In genomic region chr7:140673063-140673769, GRCh38 we compare ENCODE assay signal across 8 cellular contexts. TPM values are rescaled to one million over a fixed set of nuclear protein-coding genes. Genes with fewer than 3 reads are reported as not detected.
A peak's percentile ranks its signal among the peaks of the same experiment; 100 is the strongest.
DNase-seq lines count a peak whose midpoint lies in the region; ATAC-seq and TF ChIP-seq lines count a peak whose summit lies in the region.

No MANE protein-coding gene starts in this region.

- H3K4me3 ChIP-seq in Panc1 (ENCODE audit: low read depth in 2 of 2, low read length in 2 of 2) (peak overlapping the region; percentile 64 to 78), left ventricle myocardium inferior (peak overlapping the region; percentile 85), vagina (peak overlapping the region; percentile 81 to 97)

- DNase-seq in AG08396 (ENCODE audit: low spot score) (peak; percentile 57), Panc1 (ENCODE audit: low read depth, low spot score) (no peak), left ventricle myocardium inferior (peak; percentile 33), putamen (ENCODE audit: low spot score) (peak; percentile 63), vagina (ENCODE audit: extremely low spot score in 2 of 2) (no peak)
- DNase-seq in activated naive CD4-positive, alpha-beta T cell treated with Interleukin-2 at 50 U/mL for 16 hours, result peak; percentile 62

- H3K27me3 ChIP-seq in Panc1 (ENCODE audit: control insufficient read depth, insufficient read depth, low read length), result no peaks in the 10 kb centered on the region
- no peaks in the 10 kb centered on the region for H3K27me3 ChIP-seq in left ventricle myocardium inferior (ENCODE audit: low read depth)
- no peaks in the 10 kb centered on the region for H3K27me3 ChIP-seq in vagina

- in situ Hi-C loops in Panc1 (cut with HindIII; ENCODE audit: low pct_unique_long_range_greater_than_20kb, low sequenced_read_pairs), result no loop called here

- TF ChIP-seq CTCF in Panc1 (IDR thresholded peaks at IDR 0.05), result peak; percentile 14; the same call in 1 of the 2 replicates
- TF ChIP-seq CTCF in left ventricle myocardium inferior (IDR thresholded peaks at IDR 0.05; ENCODE audit: borderline replicate concordance), result no peak
- TF ChIP-seq CTCF in vagina (IDR thresholded peaks at IDR 0.05), result no peak

- no peaks in the 10 kb centered on the region for H3K36me3 ChIP-seq in Panc1 (ENCODE audit: control insufficient read depth, insufficient read depth, low read length)
- H3K36me3 ChIP-seq in left ventricle myocardium inferior, result no peaks in the 10 kb centered on the region
- no peaks in the 10 kb centered on the region for H3K36me3 ChIP-seq in vagina

- H3K9me3 ChIP-seq in Panc1 (ENCODE audit: control insufficient read depth, insufficient read depth, low read depth, low read length), result no peaks in the 10 kb centered on the region
- H3K9me3 ChIP-seq in left ventricle myocardium inferior (replicated peaks), result no peaks in the 10 kb centered on the region
- H3K9me3 ChIP-seq in vagina, result no peaks in the 10 kb centered on the region

- POLR2A ChIA-PET in Panc1 (lab: Charles Lee), result interaction anchor here (0.6 kb wide), 1 partner anchor 145 kb away, joined by 3 read pairs; no protein-coding TSS in a partner anchor

- no peak for TF ChIP-seq POLR2A in vagina (IDR thresholded peaks at IDR 0.05)

- no TSS peak for BruUV-seq in Panc1 (replicated peaks; lab: Mats Ljungman, UMichigan)

- H3K27ac ChIP-seq in Panc1 (ENCODE audit: low read length) (peak overlapping the region; percentile 34), left ventricle myocardium inferior (replicated peaks) (peak overlapping the region; percentile 86), vagina (peak overlapping the region; percentile 93)

- CTCF ChIA-PET in Panc1 (lab: Charles Lee), result no interaction called here

- no peaks in the 10 kb centered on the region; the same call in 1 of the 2 replicates for H3K4me1 ChIP-seq in Panc1 (ENCODE audit: control insufficient read depth, insufficient read depth, low read length)
- peaks cover 38% of the 10 kb centered on the region for H3K4me1 ChIP-seq in left ventricle myocardium inferior
- peaks cover 33% of the 10 kb centered on the region for H3K4me1 ChIP-seq in vagina

- peak; percentile 32 for ATAC-seq in GM18868 (IDR thresholded peaks at IDR 0.05; ENCODE audit: unreplicated experiment)
- peak; percentile 30 for ATAC-seq in HG03139 (IDR thresholded peaks at IDR 0.05; ENCODE audit: unreplicated experiment)
- ATAC-seq in Panc1, result peak; percentile 85

- intact Hi-C loops in Panc1 (cut with micrococcal nuclease; ENCODE audit: unreplicated experiment), result loop anchor here (10.0 kb wide), 1 partner anchor 312 kb away; no protein-coding TSS in a partner anchor
- intact Hi-C loops in left ventricle myocardium inferior (cut with micrococcal nuclease), result no loop called here
- intact Hi-C loops in vagina (cut with DNase I), result no loop called here

RNA-seq across cellular contexts. Expression of gene ADCK2, which starts 0.5 kb away (rescaled TPM):
- total RNA-seq in Panc1 (2021; ENCODE audit: unreplicated experiment) (21.6 TPM), left ventricle myocardium inferior (8.5 TPM), vagina (21.1 TPM)
- 28.6 TPM for polyA plus RNA-seq in Panc1 (2012; ENCODE audit: insufficient read length)

RNA-seq across cellular contexts. Expression of gene NDUFB2, which starts 23.3 kb away (rescaled TPM):
- total RNA-seq in Panc1 (2021; ENCODE audit: unreplicated experiment) (246 TPM), left ventricle myocardium inferior (682 TPM), vagina (257 TPM)
- polyA plus RNA-seq in Panc1 (2012; ENCODE audit: insufficient read length), result 265 TPM

RNA-seq across cellular contexts. Expression of gene DENND2A, which starts 32.6 kb away (rescaled TPM):
- total RNA-seq in Panc1 (2021; ENCODE audit: unreplicated experiment), result 1.4 TPM
- polyA plus RNA-seq in Panc1 (2012; ENCODE audit: insufficient read length), result 2.3 TPM
- 10.8 TPM for total RNA-seq in left ventricle myocardium inferior
- 17.4 TPM for total RNA-seq in vagina

Comparison
In these comparisons a context has a peak if more than half of its experiments do, and no peak if none do; other contexts are left out.
1. DNase-seq: peak in AG08396 (single experiment), activated naive CD4-positive, alpha-beta T cell treated with Interleukin-2 at 50 U/mL for 16 hours (single experiment), left ventricle myocardium inferior (single experiment) and putamen (single experiment); none in Panc1 (single experiment) and vagina (0 of 2).
2. ATAC-seq: peak in every context shown above with its lines; median percentile 85 in Panc1; 32 in GM18868; 30 in HG03139.
3. H3K27ac ChIP-seq: peak in every context shown above with its lines; median percentile 93 in vagina; 86 in left ventricle myocardium inferior; 34 in Panc1.
4. Peak in every context shown above with its lines, with median percentiles within 50 percentile points of each other: H3K4me3 ChIP-seq.